Comparison of ENCODE assay signal across 34 cellular contexts in genomic region chr2:119416299-119416923, GRCh38. TPM values are rescaled to one million over a fixed set of nuclear protein-coding genes. Genes with fewer than 3 reads are reported as not detected.
"Had no signal": no experiment of that assay in that cellular context is flagged by ENCODE, and none has a peak within 500 bp of the region (broad histone marks: within the 10 kb centered on the region; RNA-seq: fewer than 3 reads in every experiment).

No MANE protein-coding gene starts in this region.

- H3K4me3 ChIP-seq: cardiac muscle cell, coronary artery, dorsolateral prefrontal cortex, gastrocnemius medialis, heart left ventricle, lower lobe of right lung, neural progenitor cell, psoas muscle, smooth muscle cell, stomach, suprapubic skin, tibial artery, upper lobe of right lung had no signal

- H3K36me3 ChIP-seq: cardiac muscle cell, gastrocnemius medialis, heart left ventricle, lower lobe of right lung, neural progenitor cell, stomach, suprapubic skin, tibial artery, upper lobe of right lung had no signal

- ATAC-seq: activated CD4-positive, alpha-beta T cell treated with anti-CD3 and anti-CD28 coated beads for 36 hours; activated CD8-positive, alpha-beta memory T cell treated with anti-CD3 and anti-CD28 coated beads, Interleukin-2, amount 10 ng/mL, durations not matched to agents 7 days and 5 days; activated CD8-positive, alpha-beta T cell treated with anti-CD3 and anti-CD28 coated beads, Interleukin-2, amount 10 ng/mL, durations not matched to agents 7 days and 5 days; gastrocnemius medialis; heart left ventricle; left lobe of liver; lower lobe of right lung; natural killer cell; psoas muscle; stimulated activated memory B cell treated with anti-CD40 and anti-IgM and Interleukin-4, amounts not matched to agents 10 μg/mL and 1 μg/mL and 100 μg/mL, for 72 hours; upper lobe of right lung had no signal

- H3K36me3 Mint-ChIP-seq: activated CD8-positive, alpha-beta memory T cell treated with anti-CD3 and anti-CD28 coated beads, Interleukin-2, amount 10 ng/mL, durations not matched to agents 7 days and 5 days; activated naive CD8-positive, alpha-beta T cell; brain; natural killer cell; neural progenitor cell; stimulated activated memory B cell treated with anti-CD40 and anti-IgM and Interleukin-4, amounts not matched to agents 10 μg/mL and 1 μg/mL and 100 μg/mL, for 72 hours had no signal

- DNase-seq: activated CD4-positive, alpha-beta T cell treated with anti-CD3 and anti-CD28 coated beads for 36 hours; activated CD4-positive, CD25-positive, alpha-beta regulatory T cell; activated CD8-positive, alpha-beta memory T cell treated with anti-CD3 and anti-CD28 coated beads, Interleukin-2, amount 10 ng/mL, durations not matched to agents 7 days and 5 days; activated CD8-positive, alpha-beta T cell treated with anti-CD3 and anti-CD28 coated beads, Interleukin-2, amount 10 ng/mL, durations not matched to agents 7 days and 5 days; activated T-cell treated with anti-CD3 and anti-CD28 coated beads, Interleukin-2, amount 50 U/mL, for 48 hours; anterior cingulate cortex; cerebellar nuclear complex; effector memory CD4-positive, alpha-beta T cell; gastrocnemius medialis; heart left ventricle; kidney glomerular epithelial cell; lower lobe of right lung; mesenchymal stem cell; natural killer cell; occipital lobe; psoas muscle; stimulated activated CD4-positive, alpha-beta T cell treated with anti-CD3 and anti-CD28 coated beads, Interleukin-1b, Interleukin-23, amount 100 ng/mL, for 48 hours; stimulated activated CD4-positive, alpha-beta T cell treated with anti-CD3 and anti-CD28 coated beads, Interleukin-4, amount 100 ng/mL, for 4 hours; stimulated activated CD8-positive, alpha-beta memory T cell treated with anti-CD3 and anti-CD28 coated beads, Interleukin-4, amount 100 ng/mL, for 48 hours; stomach; upper lobe of right lung had no signal

- H3K4me3 Mint-ChIP-seq: activated CD4-positive, alpha-beta T cell treated with anti-CD3 and anti-CD28 coated beads for 36 hours; activated CD8-positive, alpha-beta memory T cell treated with anti-CD3 and anti-CD28 coated beads, Interleukin-2, amount 10 ng/mL, durations not matched to agents 7 days and 5 days; activated CD8-positive, alpha-beta T cell treated with anti-CD3 and anti-CD28 coated beads, Interleukin-2, amount 10 ng/mL, durations not matched to agents 7 days and 5 days; activated naive CD8-positive, alpha-beta T cell; brain; natural killer cell; neural progenitor cell; stimulated activated memory B cell treated with anti-CD40 and anti-IgM and Interleukin-4, amounts not matched to agents 10 μg/mL and 1 μg/mL and 100 μg/mL, for 72 hours had no signal

- H3K4me2 ChIP-seq: neural progenitor cell, smooth muscle cell had no signal

- H3K79me2 ChIP-seq: parathyroid adenoma had no signal

- H2AFZ ChIP-seq: neural progenitor cell, parathyroid adenoma had no signal

- H3K9me3 Mint-ChIP-seq: activated T-helper 2 cell treated with anti-CD3 and anti-CD28 coated beads, Interferon-gamma antibody, Interleukin-2, Interleukin-4, amounts not matched to agents 10 μg/mL and 5 μg/mL and 100 μg/mL, durations not matched to agents 14 hours and 24 hours and 36 hours; natural killer cell had no signal

- H3K4me1 ChIP-seq: gastrocnemius medialis, heart left ventricle, lower lobe of right lung, neural progenitor cell, psoas muscle, tibial artery, upper lobe of right lung had no signal

- H3K9me3 ChIP-seq: gastrocnemius medialis, lower lobe of right lung, psoas muscle, stomach, suprapubic skin, upper lobe of right lung had no signal

- H3K27me3 ChIP-seq: cardiac muscle cell, gastrocnemius medialis, heart left ventricle, neural progenitor cell, stomach, suprapubic skin, tibial artery, upper lobe of right lung had no signal

- H3K4me1 Mint-ChIP-seq: activated CD4-positive, alpha-beta T cell treated with anti-CD3 and anti-CD28 coated beads for 36 hours; brain; natural killer cell; neural progenitor cell had no signal

- H3K27ac ChIP-seq: cardiac muscle cell, coronary artery, dorsolateral prefrontal cortex, gastrocnemius medialis, heart left ventricle, lower lobe of right lung, neural progenitor cell, parathyroid adenoma, psoas muscle, stomach, suprapubic skin, tibial artery, upper lobe of right lung had no signal

- H3K27ac Mint-ChIP-seq: activated CD4-positive, alpha-beta T cell treated with anti-CD3 and anti-CD28 coated beads for 36 hours; activated CD8-positive, alpha-beta memory T cell treated with anti-CD3 and anti-CD28 coated beads, Interleukin-2, amount 10 ng/mL, durations not matched to agents 7 days and 5 days; activated CD8-positive, alpha-beta T cell treated with anti-CD3 and anti-CD28 coated beads, Interleukin-2, amount 10 ng/mL, durations not matched to agents 7 days and 5 days; activated naive CD8-positive, alpha-beta T cell; activated T-helper 2 cell treated with anti-CD3 and anti-CD28 coated beads, Interferon-gamma antibody, Interleukin-2, Interleukin-4, amounts not matched to agents 10 μg/mL and 5 μg/mL and 100 μg/mL, durations not matched to agents 14 hours and 24 hours and 36 hours; brain; natural killer cell; neural progenitor cell; stimulated activated memory B cell treated with anti-CD40 and anti-IgM and Interleukin-4, amounts not matched to agents 10 μg/mL and 1 μg/mL and 100 μg/mL, for 72 hours had no signal

- H3K9ac ChIP-seq: neural progenitor cell, parathyroid adenoma had no signal

RNA-seq across cellular contexts. Expression of gene TMEM37, which starts 15.2 kb away (rescaled TPM):
- total RNA-seq: activated CD4-positive, alpha-beta T cell treated with anti-CD3 and anti-CD28 coated beads for 36 hours; activated CD8-positive, alpha-beta memory T cell treated with anti-CD3 and anti-CD28 coated beads, Interleukin-2, amount 10 ng/mL, durations not matched to agents 7 days and 5 days; activated CD8-positive, alpha-beta T cell treated with anti-CD3 and anti-CD28 coated beads, Interleukin-2, amount 10 ng/mL, durations not matched to agents 7 days and 5 days; natural killer cell; occipital lobe had no signal
